ENCODE assay signal across 8 cellular contexts in the genomic region with DNA sequence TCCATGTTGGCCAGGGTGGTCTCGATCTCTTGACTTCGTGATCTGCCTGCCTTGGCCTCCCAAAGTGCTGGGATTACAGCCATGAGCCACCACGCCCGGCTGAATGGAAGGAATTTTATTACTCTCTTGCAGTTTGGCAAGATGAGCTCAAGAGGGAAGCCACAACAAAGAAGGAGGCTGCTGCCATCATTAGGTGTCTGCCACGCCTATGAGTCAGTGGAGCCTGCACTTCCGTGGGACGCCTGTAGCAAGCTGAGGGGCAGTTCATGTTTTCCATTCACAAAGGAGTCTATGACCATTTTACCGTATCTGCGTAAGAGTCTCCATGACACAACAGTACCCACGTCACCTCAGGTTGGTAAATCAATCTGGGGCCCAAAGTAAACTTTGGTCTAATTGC. TPM values are rescaled to one million over a fixed set of nuclear protein-coding genes. Genes with fewer than 3 reads are reported as not detected.
DNase-seq lines count a peak whose midpoint lies in the region; ATAC-seq and TF ChIP-seq lines count a peak whose summit lies in the region.

No MANE protein-coding gene starts in this region.

- no peak overlapping the region for H3K4me3 ChIP-seq in Jurkat, Clone E6-1 (ENCODE audit: low read length)
- no peak overlapping the region for H3K4me3 ChIP-seq in brain microvascular endothelial cell (ENCODE audit: low read depth, low read length)

- peaks cover 5% of the 10 kb centered on the region for H3K4me1 ChIP-seq in foreskin keratinocyte

- TF ChIP-seq CTCF in foreskin keratinocyte (conservative IDR thresholded peaks at IDR 0.05) (peak; percentile 59), brain microvascular endothelial cell (IDR thresholded peaks at IDR 0.05; ENCODE audit: low read depth, low read length, missing control alignments) (no peak)

- H3K36me3 ChIP-seq in brain microvascular endothelial cell (replicated peaks): no peaks in the 10 kb centered on the region

- H3K27me3 ChIP-seq in foreskin keratinocyte: no peaks in the 10 kb centered on the region
- no peaks in the 10 kb centered on the region for H3K27me3 ChIP-seq in brain microvascular endothelial cell (replicated peaks)

- peak; percentile 86 for DNase-seq in Jurkat, Clone E6-1 (ENCODE audit: low read depth, low spot score)
- DNase-seq in activated CD4-positive, alpha-beta T cell treated with anti-CD3 and anti-CD28 coated beads, Interleukin-2, amount 50 U/mL, for 4 hours: peak; percentile 85 to 88
- DNase-seq in foreskin keratinocyte (peak; percentile 49 to 73), brain microvascular endothelial cell (no peak), SKM-1 treated with dmso at 0.1 percent for 144 hours (lab: John Stamatoyannopoulos, UW; ENCODE audit: unreplicated experiment) (no peak), NCI-H446 (lab: John Stamatoyannopoulos, UW) (no peak), cerebellum (ENCODE audit: low spot score) (no peak)
- peak; percentile 53 for DNase-seq in stimulated activated CD8-positive, alpha-beta memory T cell treated with anti-CD3 and anti-CD28 coated beads, Interleukin-7, amount 100 ng/mL, for 24 hours (ENCODE audit: low read depth)

- H3K27ac ChIP-seq in foreskin keratinocyte: no peak overlapping the region
- no peak overlapping the region for H3K27ac ChIP-seq in brain microvascular endothelial cell

- ATAC-seq in foreskin keratinocyte: peak; percentile 87

- in situ Hi-C loops in brain microvascular endothelial cell (cut with HindIII; ENCODE audit: low pct_ligation_motif_present, low sequenced_read_pairs): no loop called here

RNA-seq across cellular contexts. Expression of gene CHRNA9, which starts 51.2 kb away (rescaled TPM):
- polyA plus RNA-seq in Jurkat, Clone E6-1 (2012; ENCODE audit: insufficient read depth, insufficient read length): 13.0 TPM
- total RNA-seq in foreskin keratinocyte (0.07 TPM in 1 of 2 replicates, not detected in the other), cerebellum (not detected)
- 0.10 TPM in 1 of 2 replicates, not detected in the other for polyA plus RNA-seq in foreskin keratinocyte

Comparison
In these comparisons a context has a peak if more than half of its experiments do, and no peak if none do; other contexts are left out.
1. DNase-seq: peak in Jurkat, Clone E6-1 (single experiment), activated CD4-positive, alpha-beta T cell treated with anti-CD3 and anti-CD28 coated beads, Interleukin-2, amount 50 U/mL, for 4 hours (2 of 2), foreskin keratinocyte (2 of 2) and stimulated activated CD8-positive, alpha-beta memory T cell treated with anti-CD3 and anti-CD28 coated beads, Interleukin-7, amount 100 ng/mL, for 24 hours (single experiment); none in brain microvascular endothelial cell (single experiment), SKM-1 treated with dmso at 0.1 percent for 144 hours (single experiment), NCI-H446 (0 of 2) and cerebellum (single experiment).